14 cellular contexts compared by ENCODE assay signal in genomic region chr10:8045728-8046494, GRCh38. TPM values are rescaled to one million over a fixed set of nuclear protein-coding genes. Genes with fewer than 3 reads are reported as not detected.
DNase-seq lines count a peak whose midpoint lies in the region; ATAC-seq and TF ChIP-seq lines count a peak whose summit lies in the region.
"Had no signal": no experiment of that assay in that cellular context is flagged by ENCODE, and none has a peak within 500 bp of the region (broad histone marks: within the 10 kb centered on the region; RNA-seq: fewer than 3 reads in every experiment).

No MANE protein-coding gene starts in this region.

- ATAC-seq in right cardiac atrium (no peak), left ventricle myocardium superior (no peak)

- H3K4me1 Mint-ChIP-seq in activated T-helper 1 cell treated with anti-CD3 and anti-CD28 coated beads, Interleukin-12 subunit alpha, Interleukin-12 subunit beta, Interleukin-2, Interleukin-4 antibody, amounts not matched to agents 30 ng/mL and 10 ng/mL and 1 ng/mL, durations not matched to agents 14 hours and 24 hours and 36 hours (ENCODE audit: low read depth) = peaks cover 74% of the 10 kb centered on the region

- H4K91ac ChIP-seq in mesenchymal stem cell (ENCODE audit: low read length) = no peak overlapping the region

- peak overlapping the region; percentile 41 for H3K4me3 ChIP-seq in right cardiac atrium (ENCODE audit: low read length)
- peak overlapping the region in 1 of 2 experiments; percentile 71 for H3K4me3 ChIP-seq in mesenchymal stem cell (ENCODE audit: insufficient read depth in 1 of 2, low read depth in 1 of 2, low read length in 2 of 2)
- H3K4me3 ChIP-seq in vagina = peak overlapping the region; percentile 9 to 28
- H3K4me3 ChIP-seq in brain microvascular endothelial cell (ENCODE audit: low read depth, low read length) = no peak overlapping the region
- H3K4me3 ChIP-seq: colonic mucosa, ovary had no signal

- no peak overlapping the region for H3K18ac ChIP-seq in mesenchymal stem cell (ENCODE audit: low read depth in 1 of 2, low read length in 2 of 2)

- TF ChIP-seq POLR2A in vagina (IDR thresholded peaks at IDR 0.05) = no peak

- H3K36me3 Mint-ChIP-seq in activated T-helper 1 cell treated with anti-CD3 and anti-CD28 coated beads, Interleukin-12 subunit alpha, Interleukin-12 subunit beta, Interleukin-2, Interleukin-4 antibody, amounts not matched to agents 30 ng/mL and 10 ng/mL and 1 ng/mL, durations not matched to agents 14 hours and 24 hours and 36 hours (ENCODE audit: low read depth) = peaks cover 4% of the 10 kb centered on the region

- in situ Hi-C loops in brain microvascular endothelial cell (cut with HindIII; ENCODE audit: low pct_ligation_motif_present, low sequenced_read_pairs) (no loop called here), GM13976 (cut with MboI; ENCODE audit: low sequenced_read_pairs, unreplicated experiment) (no loop called here)

- no peak overlapping the region for H2BK15ac ChIP-seq in mesenchymal stem cell (ENCODE audit: low read depth, poor library complexity, severe bottlenecking)

- H3K27ac ChIP-seq in right cardiac atrium (ENCODE audit: low read length) (no peak overlapping the region), mesenchymal stem cell (ENCODE audit: low read length, poor library complexity, severe bottlenecking) (no peak overlapping the region), vagina (no peak overlapping the region), brain microvascular endothelial cell (no peak overlapping the region)
- H3K27ac ChIP-seq: colonic mucosa, ovary had no signal

- TF ChIP-seq CTCF in vagina (IDR thresholded peaks at IDR 0.05) = no peak
- no peak for TF ChIP-seq CTCF in brain microvascular endothelial cell (IDR thresholded peaks at IDR 0.05; ENCODE audit: low read depth, low read length, missing control alignments)
- TF ChIP-seq CTCF in GM13976 (IDR thresholded peaks at IDR 0.05; ENCODE audit: borderline replicate concordance, control extremely low read depth, extremely low read depth, insufficient read depth, missing control alignments) = no peak

- H3K27me3 Mint-ChIP-seq in activated T-helper 1 cell treated with anti-CD3 and anti-CD28 coated beads, Interleukin-12 subunit alpha, Interleukin-12 subunit beta, Interleukin-2, Interleukin-4 antibody, amounts not matched to agents 30 ng/mL and 10 ng/mL and 1 ng/mL, durations not matched to agents 14 hours and 24 hours and 36 hours (ENCODE audit: insufficient read depth) = peaks cover 77% of the 10 kb centered on the region

- H2BK120ac ChIP-seq in mesenchymal stem cell (ENCODE audit: low read depth, low read length) = no peak overlapping the region

- intact Hi-C loops in right cardiac atrium (cut with DNase I) = no loop called here
- intact Hi-C loops in left ventricle myocardium superior (cut with micrococcal nuclease) = no loop called here
- intact Hi-C loops in activated T-helper 1 cell treated with anti-CD3 and anti-CD28 coated beads, Interleukin-12 subunit alpha, Interleukin-12 subunit beta, Interleukin-2, Interleukin-4 antibody, amounts not matched to agents 30 ng/mL and 10 ng/mL and 1 ng/mL, durations not matched to agents 14 hours and 24 hours and 36 hours (cut with micrococcal nuclease) = no loop called here
- intact Hi-C loops in vagina (cut with DNase I) = no loop called here

- H3K27me3 ChIP-seq in right cardiac atrium (ENCODE audit: control insufficient read depth, insufficient read depth) (no peaks in the 10 kb centered on the region), mesenchymal stem cell (ENCODE audit: control insufficient read depth in 1 of 2, insufficient read depth in 1 of 2, low read length in 2 of 2) (peaks cover 98 to 100% of the 10 kb centered on the region in 2 experiments), vagina (peaks cover 31% of the 10 kb centered on the region), brain microvascular endothelial cell (replicated peaks) (peaks cover 93% of the 10 kb centered on the region)

- no peak overlapping the region for H3K14ac ChIP-seq in mesenchymal stem cell (ENCODE audit: low read length in 2 of 2)

- H3K4me1 ChIP-seq in right cardiac atrium (ENCODE audit: control insufficient read depth, insufficient read depth, low read length) (peaks cover 2% of the 10 kb centered on the region), mesenchymal stem cell (ENCODE audit: control insufficient read depth, insufficient read depth, low read depth, low read length) (peaks cover 28% of the 10 kb centered on the region), vagina (peaks cover 46% of the 10 kb centered on the region)

- H3K27ac Mint-ChIP-seq in activated T-helper 1 cell treated with anti-CD3 and anti-CD28 coated beads, Interleukin-12 subunit alpha, Interleukin-12 subunit beta, Interleukin-2, Interleukin-4 antibody, amounts not matched to agents 30 ng/mL and 10 ng/mL and 1 ng/mL, durations not matched to agents 14 hours and 24 hours and 36 hours = peak overlapping the region; percentile 61

- H3K4me3 Mint-ChIP-seq in activated T-helper 1 cell treated with anti-CD3 and anti-CD28 coated beads, Interleukin-12 subunit alpha, Interleukin-12 subunit beta, Interleukin-2, Interleukin-4 antibody, amounts not matched to agents 30 ng/mL and 10 ng/mL and 1 ng/mL, durations not matched to agents 14 hours and 24 hours and 36 hours = peak overlapping the region; percentile 67

- no peak overlapping the region for H3K9ac ChIP-seq in mesenchymal stem cell (ENCODE audit: low read length)

- H2BK12ac ChIP-seq in mesenchymal stem cell (ENCODE audit: low read length in 2 of 2) = no peak overlapping the region

- H4K8ac ChIP-seq in mesenchymal stem cell (ENCODE audit: low read length) = no peak overlapping the region

- no peak overlapping the region for H2BK5ac ChIP-seq in mesenchymal stem cell (ENCODE audit: low read depth, low read length, poor library complexity, severe bottlenecking)

- H3K4me2 ChIP-seq in mesenchymal stem cell (ENCODE audit: low read length, poor library complexity, severe bottlenecking) = peak overlapping the region; percentile 50

- no peak overlapping the region for H2AK5ac ChIP-seq in mesenchymal stem cell (ENCODE audit: low read length, severe bottlenecking)

- 7% methylated on average over 17 of the region's 17 CpGs for WGBS in right cardiac atrium
- under 1% methylated on average over 13 of the region's 17 CpGs for WGBS in mesenchymal stem cell

- H3K9me3 Mint-ChIP-seq in activated T-helper 1 cell treated with anti-CD3 and anti-CD28 coated beads, Interleukin-12 subunit alpha, Interleukin-12 subunit beta, Interleukin-2, Interleukin-4 antibody, amounts not matched to agents 30 ng/mL and 10 ng/mL and 1 ng/mL, durations not matched to agents 14 hours and 24 hours and 36 hours = no peaks in the 10 kb centered on the region

- H2AFZ ChIP-seq in mesenchymal stem cell (ENCODE audit: low read depth, low read length) = no peak overlapping the region

- H3K9me3 ChIP-seq in right cardiac atrium (ENCODE audit: control insufficient read depth, low read length) = no peaks in the 10 kb centered on the region
- H3K9me3 ChIP-seq in mesenchymal stem cell (ENCODE audit: control insufficient read depth, low read length) = no peaks in the 10 kb centered on the region
- no peaks in the 10 kb centered on the region for H3K9me3 ChIP-seq in vagina
- H3K9me3 ChIP-seq: colonic mucosa, ovary had no signal

- DNase-seq in right cardiac atrium (no peak), left ventricle myocardium superior (no peak), mesenchymal stem cell (no peak), vagina (ENCODE audit: extremely low spot score in 2 of 2) (no peak), brain microvascular endothelial cell (no peak), NCI-H2196 treated with DMSO at 0.1 percent for 48 hours (lab: John Stamatoyannopoulos, UW; ENCODE audit: unreplicated experiment) (no peak), GM13976 (ENCODE audit: low spot score) (no peak)
- DNase-seq in activated T-helper 1 cell treated with anti-CD3 and anti-CD28 coated beads, Interleukin-12 subunit alpha, Interleukin-12 subunit beta, Interleukin-2, Interleukin-4 antibody, amounts not matched to agents 30 ng/mL and 10 ng/mL and 1 ng/mL, durations not matched to agents 14 hours and 24 hours and 36 hours (ENCODE audit: low spot score) = no peak
- DNase-seq: C1 segment of cervical spinal cord, colonic mucosa, GOT3, NCI-H1930, ovary, RPMI8226 had no signal

- H3K4ac ChIP-seq in mesenchymal stem cell (ENCODE audit: low read depth in 1 of 2, low read length in 2 of 2) = no peak overlapping the region

- no peak overlapping the region for H3K23ac ChIP-seq in mesenchymal stem cell (ENCODE audit: low read length in 2 of 2)

- no peaks in the 10 kb centered on the region for H3K79me1 ChIP-seq in mesenchymal stem cell (replicated peaks; ENCODE audit: low read length, poor library complexity, severe bottlenecking)

- H3K36me3 ChIP-seq in mesenchymal stem cell (ENCODE audit: control insufficient read depth in 1 of 2, insufficient read depth in 2 of 2, low read depth in 1 of 2, low read length in 2 of 2) = no peaks in the 10 kb centered on the region
- no peaks in the 10 kb centered on the region for H3K36me3 ChIP-seq in vagina
- no peaks in the 10 kb centered on the region for H3K36me3 ChIP-seq in brain microvascular endothelial cell (replicated peaks)
- H3K36me3 ChIP-seq: colonic mucosa, ovary had no signal

RNA-seq across cellular contexts. Expression of gene GATA3, which starts 8.6 kb away (rescaled TPM):
- total RNA-seq in right cardiac atrium = 1 to 10 TPM in 2 of 4 donors, under 1 TPM in 2; 0.76 to 1.7 (median 0.95) TPM
- polyA plus RNA-seq in right cardiac atrium = 1.4 TPM
- 1.1 TPM for total RNA-seq in left ventricle myocardium superior
- 79.5 TPM in 2 replicates for total RNA-seq in activated T-helper 1 cell treated with anti-CD3 and anti-CD28 coated beads, Interleukin-12 subunit alpha, Interleukin-12 subunit beta, Interleukin-2, Interleukin-4 antibody, amounts not matched to agents 30 ng/mL and 10 ng/mL and 1 ng/mL, durations not matched to agents 14 hours and 24 hours and 36 hours
- polyA plus RNA-seq in mesenchymal stem cell (2013, experiment 1 of 2) = 8.4 TPM
- 8.8 TPM for polyA plus RNA-seq in mesenchymal stem cell (2013, experiment 2 of 2)
- total RNA-seq in vagina = 8.6 TPM
